Comparison of ENCODE assay signal across 12 cellular contexts in genomic region chr2:60414731-60415130, GRCh38.
A peak's percentile ranks its signal among the peaks of the same experiment; 100 is the strongest.
DNase-seq lines count a peak whose midpoint lies in the region; ATAC-seq and TF ChIP-seq lines count a peak whose summit lies in the region.
"Had no signal": no experiment of that assay in that cellular context is flagged by ENCODE, and none has a peak within 500 bp of the region (broad histone marks: within the 10 kb centered on the region; RNA-seq: fewer than 3 reads in every experiment).

No MANE protein-coding gene starts in this region.

- no peak overlapping the region for H3K4me2 ChIP-seq in mammary epithelial cell (ENCODE audit: insufficient read depth, low read depth, low read length)

- no peaks in the 10 kb centered on the region for H3K79me2 ChIP-seq in mammary epithelial cell (ENCODE audit: insufficient read depth, low read length)

- dilution Hi-C loops in mammary epithelial cell (cut with HindIII; ENCODE audit: low sequenced_read_pairs), result no loop called here

- no peaks in the 10 kb centered on the region for H3K36me3 Mint-ChIP-seq in CD4-positive, alpha-beta T cell (ENCODE audit: low read depth)

- H3K27me3 ChIP-seq in mammary epithelial cell (ENCODE audit: insufficient read depth, low read length) (no peaks in the 10 kb centered on the region), left ventricle myocardium inferior (ENCODE audit: low read depth) (no peaks in the 10 kb centered on the region)
- no peaks in the 10 kb centered on the region for H3K27me3 ChIP-seq in CD4-positive, alpha-beta T cell (ENCODE audit: control insufficient read depth, insufficient read depth, low read length)

- no peaks in the 10 kb centered on the region for H3K9me3 Mint-ChIP-seq in CD4-positive, alpha-beta T cell

- intact Hi-C loops in mammary epithelial cell (cut with micrococcal nuclease) (no loop called here), left ventricle myocardium inferior (cut with micrococcal nuclease) (no loop called here)
- intact Hi-C loops in CD4-positive, alpha-beta T cell (cut with DNase I, micrococcal nuclease), result no loop called here

- H3K9me3 ChIP-seq in mammary epithelial cell (replicated peaks; ENCODE audit: insufficient read depth, low read length) (no peaks in the 10 kb centered on the region), left ventricle myocardium inferior (replicated peaks) (no peaks in the 10 kb centered on the region)
- H3K9me3 ChIP-seq in CD4-positive, alpha-beta T cell (ENCODE audit: control insufficient read depth, low read length), result no peaks in the 10 kb centered on the region

- no peaks in the 10 kb centered on the region for H4K20me1 ChIP-seq in mammary epithelial cell (ENCODE audit: insufficient read depth, low read length)

- no peak overlapping the region for H3K27ac ChIP-seq in mammary epithelial cell (ENCODE audit: insufficient read depth, low read depth, low read length)
- no peak overlapping the region for H3K27ac ChIP-seq in left ventricle myocardium inferior (replicated peaks)
- H3K27ac ChIP-seq in CD4-positive, alpha-beta T cell (ENCODE audit: low read depth, low read length), result no peak overlapping the region

- no peak for TF ChIP-seq POLR2A in NB4 (IDR thresholded peaks at IDR 0.05; ENCODE audit: extremely low read depth, insufficient read length)

- H3K36me3 ChIP-seq in mammary epithelial cell (ENCODE audit: insufficient read depth, low read length), result no peaks in the 10 kb centered on the region
- H3K36me3 ChIP-seq in left ventricle myocardium inferior, result no peaks in the 10 kb centered on the region

- DNase-seq in EH (ENCODE audit: low read depth) (peak; percentile 91), NB4 (ENCODE audit: low read depth) (peak; percentile 74), mammary epithelial cell (peak; percentile 87), non-pigmented ciliary epithelial cell (ENCODE audit: low read depth) (peak; percentile 53), left ventricle myocardium inferior (no peak), NCI-H2171 (lab: John Stamatoyannopoulos, UW) (no peak)
- no peak for DNase-seq in CD4-positive, alpha-beta T cell
- DNase-seq: activated T-cell treated with anti-CD3 and anti-CD28 coated beads, Interleukin-2, amount 50 U/mL, for 1 hour; amygdala; Kasumi-1; left ventricle myocardium superior had no signal

- H3K4me3 ChIP-seq in NB4 (ENCODE audit: low read depth, low read length), result no peak overlapping the region
- no peak overlapping the region for H3K4me3 ChIP-seq in mammary epithelial cell (replicated peaks in 1 of 3; ENCODE audit: insufficient read depth in 1 of 3, low read depth in 2 of 3, low read length in 3 of 3)
- H3K4me3 ChIP-seq in left ventricle myocardium inferior, result no peak overlapping the region

- no peak for ATAC-seq in CD4-positive, alpha-beta T cell (ENCODE audit: poor library complexity)
- ATAC-seq: left ventricle myocardium superior had no signal

- 11% methylated on average over 2 of the region's 2 CpGs for WGBS in mammary epithelial cell (ENCODE audit: low coverage, missing lambda C conversion rate)

- POLR2A ChIA-PET in CD4-positive, alpha-beta T cell (lab: Charles Lee), result no interaction called here

- TF ChIP-seq CTCF in NB4 (IDR thresholded peaks at IDR 0.05; ENCODE audit: low read depth, low read length) (no peak), mammary epithelial cell (conservative IDR thresholded peaks at IDR 0.05 in 1 of 2, IDR thresholded peaks at IDR 0.05 in 1 of 2; ENCODE audit: extremely low read depth in 1 of 2, insufficient read depth in 1 of 2, low read depth in 1 of 2, low read length in 2 of 2) (no peak), left ventricle myocardium inferior (IDR thresholded peaks at IDR 0.05; ENCODE audit: borderline replicate concordance) (no peak)
- no peak for TF ChIP-seq CTCF in CD4-positive, alpha-beta T cell (IDR thresholded peaks at IDR 0.05)

- H3K9ac ChIP-seq in mammary epithelial cell (ENCODE audit: insufficient read depth, low read length), result no peak overlapping the region

- H2AFZ ChIP-seq in mammary epithelial cell (ENCODE audit: low read depth, low read length), result no peak overlapping the region

- H3K4me3 Mint-ChIP-seq in CD4-positive, alpha-beta T cell, result no peak overlapping the region
- H3K4me3 Mint-ChIP-seq: neural crest cell had no signal

- in situ Hi-C loops in mammary epithelial cell (cut with MboI; ENCODE audit: low sequenced_read_pairs in 2 of 2), result no loop called here

- H3K4me1 ChIP-seq in mammary epithelial cell (ENCODE audit: insufficient read depth, low read length) (no peaks in the 10 kb centered on the region), left ventricle myocardium inferior (peaks cover 17% of the 10 kb centered on the region)

- CTCF ChIA-PET in mammary epithelial cell (lab: Charles Lee; ENCODE audit: low non-redundant PET), result no interaction called here
- CTCF ChIA-PET in CD4-positive, alpha-beta T cell (lab: Charles Lee), result no interaction called here

- no peak overlapping the region for H3K27ac Mint-ChIP-seq in CD4-positive, alpha-beta T cell

- H3K27me3 Mint-ChIP-seq in CD4-positive, alpha-beta T cell, result no peaks in the 10 kb centered on the region

- H3K4me1 Mint-ChIP-seq in CD4-positive, alpha-beta T cell (ENCODE audit: low read depth), result peaks cover 6% of the 10 kb centered on the region

- no TSS peak for BruUV-seq in mammary epithelial cell (replicated peaks; lab: Mats Ljungman, UMichigan)

Comparison
In these comparisons a context has a peak if more than half of its experiments do, and no peak if none do; other contexts are left out.
1. DNase-seq: peak in EH (single experiment), NB4 (single experiment), mammary epithelial cell (single experiment) and non-pigmented ciliary epithelial cell (single experiment); none in left ventricle myocardium inferior (single experiment), CD4-positive, alpha-beta T cell (0 of 10) and NCI-H2171 (single experiment).